Comparison of ENCODE assay signal across 12 cellular contexts in genomic region chrX:150352114-150352513, GRCh38.
"Had no signal": no experiment of that assay in that cellular context is flagged by ENCODE, and none has a peak within 500 bp of the region (broad histone marks: within the 10 kb centered on the region; RNA-seq: fewer than 3 reads in every experiment).

No MANE protein-coding gene starts in this region.

- H3K9me3 Mint-ChIP-seq: activated naive CD8-positive, alpha-beta T cell treated with anti-CD3 and anti-CD28 coated beads, Interleukin-2, amount 50 U/mL, for 24 hours; activated T-helper 1 cell treated with anti-CD3 and anti-CD28 coated beads, Interleukin-12 subunit alpha, Interleukin-12 subunit beta, Interleukin-2, Interleukin-4 antibody, amounts not matched to agents 30 ng/mL and 10 ng/mL and 1 ng/mL, durations not matched to agents 14 hours and 24 hours and 36 hours; stimulated activated naive CD8-positive, alpha-beta T cell treated with anti-CD3 and anti-CD28 coated beads, Interleukin-15, Interleukin-2, amounts not matched to agents 100 ng/mL and 50 ng/mL, for 24 hours had no signal

- H3K27ac ChIP-seq: colonic mucosa, gastrocnemius medialis, hepatocyte, ovary, upper lobe of left lung, WERI-Rb-1 had no signal

- H3K36me3 ChIP-seq: colonic mucosa, gastrocnemius medialis, ovary, upper lobe of left lung, WERI-Rb-1 had no signal

- H3K4me3 ChIP-seq: colonic mucosa, gastrocnemius medialis, hepatocyte, ovary, upper lobe of left lung had no signal

- H3K27me3 ChIP-seq: colonic mucosa, gastrocnemius medialis, hepatocyte, ovary, upper lobe of left lung had no signal

- H2AFZ ChIP-seq: hepatocyte had no signal

- H3K27ac Mint-ChIP-seq: activated naive CD8-positive, alpha-beta T cell treated with anti-CD3 and anti-CD28 coated beads, Interleukin-2, amount 50 U/mL, for 24 hours; activated T-helper 1 cell treated with anti-CD3 and anti-CD28 coated beads, Interleukin-12 subunit alpha, Interleukin-12 subunit beta, Interleukin-2, Interleukin-4 antibody, amounts not matched to agents 30 ng/mL and 10 ng/mL and 1 ng/mL, durations not matched to agents 14 hours and 24 hours and 36 hours; stimulated activated naive CD8-positive, alpha-beta T cell treated with anti-CD3 and anti-CD28 coated beads, Interleukin-15, Interleukin-2, amounts not matched to agents 100 ng/mL and 50 ng/mL, for 24 hours had no signal

- H3K9me3 ChIP-seq: colonic mucosa, gastrocnemius medialis, ovary, upper lobe of left lung had no signal

- H3K4me1 Mint-ChIP-seq: activated naive CD8-positive, alpha-beta T cell treated with anti-CD3 and anti-CD28 coated beads, Interleukin-2, amount 50 U/mL, for 24 hours had no signal

- H3K4me1 ChIP-seq: colonic mucosa, gastrocnemius medialis, upper lobe of left lung had no signal

- ATAC-seq: activated naive CD8-positive, alpha-beta T cell treated with anti-CD3 and anti-CD28 coated beads, Interleukin-2, amount 50 U/mL, for 24 hours; gastrocnemius medialis had no signal

- H3K4me2 ChIP-seq: hepatocyte had no signal

- H3K79me2 ChIP-seq: hepatocyte had no signal

- H3K4me3 Mint-ChIP-seq: activated naive CD8-positive, alpha-beta T cell treated with anti-CD3 and anti-CD28 coated beads, Interleukin-2, amount 50 U/mL, for 24 hours; activated T-helper 1 cell treated with anti-CD3 and anti-CD28 coated beads, Interleukin-12 subunit alpha, Interleukin-12 subunit beta, Interleukin-2, Interleukin-4 antibody, amounts not matched to agents 30 ng/mL and 10 ng/mL and 1 ng/mL, durations not matched to agents 14 hours and 24 hours and 36 hours; stimulated activated naive CD8-positive, alpha-beta T cell treated with anti-CD3 and anti-CD28 coated beads, Interleukin-15, Interleukin-2, amounts not matched to agents 100 ng/mL and 50 ng/mL, for 24 hours had no signal

- DNase-seq: activated CD4-positive, alpha-beta T cell treated with anti-CD3 and anti-CD28 coated beads for 4 hours; activated naive CD4-positive, alpha-beta T cell; activated naive CD8-positive, alpha-beta T cell treated with anti-CD3 and anti-CD28 coated beads, Interleukin-2, amount 50 U/mL, for 24 hours; gastrocnemius medialis; ovary; stimulated activated CD4-positive, alpha-beta T cell treated with anti-CD3 and anti-CD28 coated beads, Interleukin-4, amount 100 ng/mL, for 24 hours; upper lobe of left lung; WERI-Rb-1 had no signal
